Comparison of ENCODE assay signal across 9 cellular contexts in the genomic region with DNA sequence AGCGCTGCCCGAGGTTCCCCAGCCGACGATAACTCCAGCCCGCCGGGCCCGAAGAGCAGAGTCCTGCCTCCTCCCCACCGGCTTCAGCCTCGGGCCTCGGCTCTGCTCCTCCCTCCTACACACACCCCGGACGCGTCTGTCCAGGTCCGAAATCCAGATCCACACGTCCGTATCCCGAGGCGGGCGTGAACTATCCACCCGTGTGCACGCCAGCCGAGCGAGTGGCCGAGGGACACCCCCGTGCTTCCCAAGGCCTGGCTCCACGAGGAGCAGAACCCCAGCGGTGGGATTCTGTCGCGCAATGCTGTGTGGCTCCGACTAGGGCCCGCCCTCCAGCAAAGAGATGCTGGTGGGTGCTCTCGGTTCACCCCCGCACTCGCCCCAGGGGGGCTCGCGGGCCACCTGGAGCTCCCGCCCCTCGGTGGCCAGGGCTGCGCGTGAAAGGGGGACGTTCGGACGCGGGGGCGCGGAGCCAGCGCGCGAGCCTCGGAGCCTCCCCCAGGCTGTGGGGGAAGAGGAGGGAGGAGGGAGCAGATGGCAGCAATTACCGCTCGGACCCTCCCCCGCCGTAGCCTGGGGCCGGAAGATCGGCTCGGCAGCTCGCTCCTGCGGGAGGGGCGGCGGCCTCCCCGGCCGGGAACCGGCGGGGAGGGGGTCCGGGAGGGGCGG. TPM values are rescaled to one million over a fixed set of nuclear protein-coding genes. Genes with fewer than 3 reads are reported as not detected.
DNase-seq lines count a peak whose midpoint lies in the region; ATAC-seq, FAIRE-seq and TF ChIP-seq lines count a peak whose summit lies in the region.
"Had no signal": no experiment of that assay in that cellular context is flagged by ENCODE, and none has a peak within 500 bp of the region (broad histone marks: within the 10 kb centered on the region; RNA-seq: fewer than 3 reads in every experiment).

No MANE protein-coding gene starts in this region.

- H3K9me3 ChIP-seq in Caco-2 (no peaks in the 10 kb centered on the region), heart left ventricle (no peaks in the 10 kb centered on the region), psoas muscle (no peaks in the 10 kb centered on the region)
- H3K9me3 ChIP-seq: MG63 had no signal

- ATAC-seq in heart left ventricle (peak in 3 of 4 donors; percentile 28 to 45 (median 29)), psoas muscle (peak in 3 of 4 donors; percentile 15 to 36 (median 31))

- no peak for TF ChIP-seq CTCF in Caco-2 (IDR thresholded peaks at IDR 0.05; ENCODE audit: insufficient read depth in 1 of 2, low read depth in 1 of 2, low read length in 1 of 2, severe bottlenecking in 1 of 2, unreplicated experiment in 1 of 2)
- TF ChIP-seq CTCF in heart left ventricle (IDR thresholded peaks at IDR 0.05): no peak
- no peak for TF ChIP-seq CTCF in psoas muscle (IDR thresholded peaks at IDR 0.05)

- peak in 1 of 2 experiments; percentile 41 for DNase-seq in Caco-2
- peak in 2 of 5 donors; percentile 29 to 58 for DNase-seq in heart left ventricle
- DNase-seq in psoas muscle: peak in 1 of 2 donors; percentile 53
- no peak for DNase-seq in NCI-H2107 (lab: John Stamatoyannopoulos, UW)
- no peak for DNase-seq in frontal cortex (ENCODE audit: low spot score in 2 of 2)
- no peak for DNase-seq in NOMO-1 (lab: John Stamatoyannopoulos, UW; ENCODE audit: unreplicated experiment in 2 of 2)
- no peak for DNase-seq in T1000 (lab: John Stamatoyannopoulos, UW)
- DNase-seq: MG63 had no signal

- no peaks in the 10 kb centered on the region for H3K9me3 Mint-ChIP-seq in Caco-2 (ENCODE audit: unreplicated experiment)

- no peaks in the 10 kb centered on the region for H3K27me3 Mint-ChIP-seq in Caco-2 (ENCODE audit: insufficient read depth, unreplicated experiment)

- H3K27ac Mint-ChIP-seq in Caco-2 (ENCODE audit: unreplicated experiment): peak overlapping the region; percentile 48

- WGBS in heart left ventricle, 4 donors: 5 to 7% (median 6%) methylated on average over 44 to 67 of the region's 67 CpGs
- 6 to 8% (median 7%) methylated on average over 43 to 67 of the region's 67 CpGs for WGBS in psoas muscle, 3 donors

- H3K27me3 ChIP-seq in Caco-2 (replicated peaks; ENCODE audit: control insufficient read depth, insufficient read depth, low read length) (no peaks in the 10 kb centered on the region), heart left ventricle (peaks cover 0 to 32% (median 8%) of the 10 kb centered on the region in 9 donors), psoas muscle (ENCODE audit: insufficient read depth in 3 of 3, low read length in 2 of 3) (peaks cover 0 to 49% (median 5%) of the 10 kb centered on the region in 3 donors)
- H3K27me3 ChIP-seq: MG63 had no signal

- H3K36me3 ChIP-seq in Caco-2 (ENCODE audit: control insufficient read depth, insufficient read depth, low read length): no peaks in the 10 kb centered on the region
- H3K36me3 ChIP-seq in heart left ventricle: no peaks in the 10 kb centered on the region
- H3K36me3 ChIP-seq in psoas muscle (ENCODE audit: insufficient read depth in 1 of 2, low read depth in 1 of 2): no peaks in the 10 kb centered on the region
- H3K36me3 ChIP-seq: MG63 had no signal

- CTCF ChIA-PET in Caco-2 (lab: Charles Lee): interaction anchor here (0.6 to 1.4 kb wide), 4 partner anchors 24 to 601 kb away, joined by 3 to 6 read pairs (median 4); no protein-coding TSS in a partner anchor

- no TSS peak for BruUV-seq in Caco-2 (replicated peaks; lab: Mats Ljungman, UMichigan)

- no peak for FAIRE-seq in frontal cortex (lab: Jason Lieb, UNC)

- peaks cover 24% of the 10 kb centered on the region for H3K4me1 Mint-ChIP-seq in Caco-2 (ENCODE audit: low read depth, unreplicated experiment)

- no peak for TF ChIP-seq POLR2A in heart left ventricle (IDR thresholded peaks at IDR 0.05)

- POLR2A ChIA-PET in Caco-2 (lab: Charles Lee): no interaction called here

- intact Hi-C loops in Caco-2 (cut with micrococcal nuclease; ENCODE audit: unreplicated experiment): loop anchor here (5.0 kb wide), 1 partner anchor 447 kb away; the partner anchor contains the start of gene SLC4A8
- intact Hi-C loops in heart left ventricle (cut with DNase I): no loop called here
- intact Hi-C loops in psoas muscle (cut with DNase I): no loop called here

- peak overlapping the region; percentile 84 for H3K4me3 Mint-ChIP-seq in Caco-2 (ENCODE audit: unreplicated experiment)

- H3K4me1 ChIP-seq in Caco-2 (peaks cover 34% of the 10 kb centered on the region), heart left ventricle (peaks cover 0 to 40% (median 16%) of the 10 kb centered on the region in 12 donors), psoas muscle (peaks cover 8% of the 10 kb centered on the region)

- H3K4me3 ChIP-seq in Caco-2 (ENCODE audit: low read depth, low read length): peak overlapping the region; percentile 66
- H3K4me3 ChIP-seq in heart left ventricle: peak overlapping the region; percentile 29 to 64 (median 54)
- H3K4me3 ChIP-seq in psoas muscle: peak overlapping the region; percentile 58
- H3K4me3 ChIP-seq: MG63 had no signal

- peak overlapping the region in 2 of 12 donors; percentile 31 to 34 for H3K27ac ChIP-seq in heart left ventricle
- H3K27ac ChIP-seq in psoas muscle: no peak overlapping the region

- H3K36me3 Mint-ChIP-seq in Caco-2 (ENCODE audit: insufficient read depth, unreplicated experiment): peaks cover 4% of the 10 kb centered on the region

TF ChIP-seq in PFSK-1, 5 proteins besides CTCF, POLR2A, EP300 and RAD21:
- TF ChIP-seq POLR2AphosphoS5 (IDR thresholded peaks at IDR 0.05; ENCODE audit: low read depth, low read length) (no peak), FOXP2 (optimal IDR thresholded peaks at IDR 0.05; ENCODE audit: borderline replicate concordance, extremely low read depth, extremely low read length, insufficient read depth) (peak; percentile 95)
TF ChIP-seq in PFSK-1: peak in this region for 1.

RNA-seq across cellular contexts. Expression of gene ANKRD33, which starts 18.9 kb away (rescaled TPM):
- total RNA-seq in Caco-2 (2022): not detected in 2 replicates
- polyA plus RNA-seq in PFSK-1 (2012; ENCODE audit: insufficient read length, low read depth): 0.21 TPM
- total RNA-seq in heart left ventricle: not detected
- not detected for polyA plus RNA-seq in heart left ventricle
- not detected for total RNA-seq in psoas muscle
- under 1 TPM in 1 of 3 donors, not detected in 2; 0.16 TPM for polyA plus RNA-seq in psoas muscle
- not detected for total RNA-seq in frontal cortex

RNA-seq across cellular contexts. Expression of gene FIGNL2, which starts 20.4 kb away (rescaled TPM):
- 3.5 and 3.6 TPM in 2 replicates for total RNA-seq in Caco-2 (2022)
- polyA plus RNA-seq in PFSK-1 (2012; ENCODE audit: insufficient read length, low read depth): 3.3 TPM
- under 1 TPM; 0.13 to 0.93 (median 0.35) TPM for total RNA-seq in heart left ventricle
- polyA plus RNA-seq in heart left ventricle: under 1 TPM; 0.17 to 0.23 TPM
- under 1 TPM; 0.17 to 0.20 (median 0.18) TPM for total RNA-seq in psoas muscle
- under 1 TPM; 0.01 to 0.08 (median 0.04) TPM for polyA plus RNA-seq in psoas muscle
- 0.82 TPM for total RNA-seq in frontal cortex

RNA-seq across cellular contexts. Expression of gene ACVRL1, which starts 38.3 kb away (rescaled TPM):
- total RNA-seq in Caco-2 (2022) (0.74 TPM in 1 of 2 replicates, not detected in the other), heart left ventricle (100 to 1,000 TPM in 1 of 9 donors, 10 to 100 TPM in 8; 23.5 to 116 (median 33.4) TPM), psoas muscle (10 to 100 TPM; 24.1 to 40.8 (median 25.8) TPM), frontal cortex (9.4 TPM)
- polyA plus RNA-seq in PFSK-1 (2012; ENCODE audit: insufficient read length, low read depth): 101 TPM
- polyA plus RNA-seq in heart left ventricle (10 to 100 TPM; 20.5 to 35.1 TPM), psoas muscle (10 to 100 TPM; 10.8 to 22.8 (median 13.9) TPM)
